Comparison of ENCODE assay signal across 13 cellular contexts in the genomic region with DNA sequence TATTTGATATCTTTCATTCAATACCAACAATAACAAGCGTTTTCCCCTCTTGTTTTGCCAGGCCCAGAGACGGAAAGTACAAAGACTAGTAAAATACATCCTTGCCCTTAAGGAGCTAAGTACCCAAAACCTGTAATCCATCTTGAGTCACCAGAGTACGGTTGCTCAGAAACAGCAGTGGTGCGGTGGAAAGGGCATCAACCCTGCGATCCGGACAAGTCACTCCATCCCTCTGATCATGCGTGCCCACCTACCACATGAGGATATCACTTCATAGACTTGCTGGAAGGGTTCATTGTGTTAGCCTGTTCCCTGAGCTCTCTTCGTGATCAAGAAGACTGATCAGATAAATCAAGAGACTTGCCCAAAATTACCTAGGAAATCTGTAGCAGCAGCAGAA. TPM values are rescaled to one million over a fixed set of nuclear protein-coding genes. Genes with fewer than 3 reads are reported as not detected.
DNase-seq lines count a peak whose midpoint lies in the region; ATAC-seq, FAIRE-seq and TF ChIP-seq lines count a peak whose summit lies in the region.
"Had no signal": no experiment of that assay in that cellular context is flagged by ENCODE, and none has a peak within 500 bp of the region (broad histone marks: within the 10 kb centered on the region; RNA-seq: fewer than 3 reads in every experiment).

No MANE protein-coding gene starts in this region.

- BruUV-seq in HCT116 (replicated peaks; lab: Mats Ljungman, UMichigan) = no TSS peak

- peak overlapping the region; percentile 84 for H3K4me3 Mint-ChIP-seq in activated CD8-positive, alpha-beta T cell treated with anti-CD3 and anti-CD28 coated beads for 36 hours
- peak overlapping the region; percentile 70 to 99 (median 96) for H3K4me3 Mint-ChIP-seq in naive B cell

- no peak for TF ChIP-seq RAD21 in HCT116 (IDR thresholded peaks at IDR 0.05; ENCODE audit: low read depth)

- POLR2A ChIA-PET in HCT116 (lab: Charles Lee) = no interaction called here
- POLR2A ChIA-PET in activated CD8-positive, alpha-beta T cell treated with anti-CD3 and anti-CD28 coated beads for 36 hours (lab: Charles Lee) = interaction anchor here (1.0 to 3.5 kb wide), 7 partner anchors 9 to 78 kb away, joined by 3 to 14 read pairs (median 5); a partner anchor contains a TSS

- intact Hi-C loops in HCT116 (cut with micrococcal nuclease) = no loop called here
- intact Hi-C loops in activated CD8-positive, alpha-beta T cell treated with anti-CD3 and anti-CD28 coated beads for 36 hours (cut with micrococcal nuclease) = no loop called here

- H3K4me1 ChIP-seq in BLaER1 (peaks cover 56% of the 10 kb centered on the region), HCT116 (ENCODE audit: control insufficient read depth in 1 of 2, insufficient read depth in 2 of 2, low read length in 2 of 2) (peaks cover 21 to 41% of the 10 kb centered on the region in 2 experiments)
- H3K4me1 ChIP-seq: colonic mucosa had no signal

- H3K9me2 ChIP-seq in HCT116 (ENCODE audit: insufficient read depth) = no peaks in the 10 kb centered on the region

- no peak for TF ChIP-seq CTCF in HCT116 (IDR thresholded peaks at IDR 0.05 in 2 of 3, conservative IDR thresholded peaks at IDR 0.05 in 1 of 3; ENCODE audit: borderline replicate concordance in 1 of 3, insufficient read depth in 1 of 3, low read depth in 2 of 3, low read length in 2 of 3)
- no peak for TF ChIP-seq CTCF in activated CD8-positive, alpha-beta T cell treated with anti-CD3 and anti-CD28 coated beads for 36 hours (IDR thresholded peaks at IDR 0.05)

- H3K9me3 ChIP-seq in BLaER1 = no peaks in the 10 kb centered on the region
- H3K9me3 ChIP-seq in HCT116 (ENCODE audit: control insufficient read depth in 1 of 2, insufficient read depth in 1 of 2, low read depth in 1 of 2, low read length in 2 of 2) = no peaks in the 10 kb centered on the region
- H3K9me3 ChIP-seq: colonic mucosa, prostate gland, thoracic aorta had no signal

- H3K27me3 ChIP-seq in BLaER1 (no peaks in the 10 kb centered on the region), HCT116 (ENCODE audit: insufficient read depth, low read length) (no peaks in the 10 kb centered on the region)
- H3K27me3 ChIP-seq: colonic mucosa had no signal

- H3K36me3 ChIP-seq in BLaER1 (peaks cover 52% of the 10 kb centered on the region), HCT116 (ENCODE audit: control insufficient read depth in 1 of 2, insufficient read depth in 2 of 2, low read length in 2 of 2) (peaks cover 35 to 36% of the 10 kb centered on the region in 2 experiments; a peak in 3 of 4 replicates)
- H3K36me3 ChIP-seq: colonic mucosa, prostate gland had no signal

- H3K27ac ChIP-seq in BLaER1 (no peak overlapping the region), HCT116 (ENCODE audit: low read depth, low read length) (no peak overlapping the region)
- H3K27ac ChIP-seq: colonic mucosa, prostate gland, thoracic aorta had no signal

- H3K27ac Mint-ChIP-seq in activated CD8-positive, alpha-beta T cell treated with anti-CD3 and anti-CD28 coated beads for 36 hours = peak overlapping the region; percentile 40
- peak overlapping the region in 4 of 6 donors; percentile 29 to 88 (median 53) for H3K27ac Mint-ChIP-seq in naive B cell

- RAD21 ChIA-PET in HCT116 (lab: Charles Lee; ENCODE audit: low non-redundant PET in 1 of 2, low total read pairs in 2 of 2, uncharacterized antibody in 2 of 2, unreplicated experiment in 2 of 2) = no interaction called here

- peaks cover 46% of the 10 kb centered on the region for H3K79me2 ChIP-seq in HCT116 (ENCODE audit: insufficient read depth, low read length)

- H3K27me3 Mint-ChIP-seq in activated CD8-positive, alpha-beta T cell treated with anti-CD3 and anti-CD28 coated beads for 36 hours = no peaks in the 10 kb centered on the region
- H3K27me3 Mint-ChIP-seq in naive B cell = no peaks in the 10 kb centered on the region

- no peak for FAIRE-seq in frontal cortex (lab: Jason Lieb, UNC)

- CTCF ChIA-PET in HCT116 (lab: Charles Lee) = no interaction called here
- CTCF ChIA-PET in activated CD8-positive, alpha-beta T cell treated with anti-CD3 and anti-CD28 coated beads for 36 hours (lab: Charles Lee) = interaction anchor here (0.5 to 2.3 kb wide), 6 partner anchors 47 to 138 kb away, joined by 3 to 12 read pairs (median 4); no protein-coding TSS in a partner anchor

- H2AFZ ChIP-seq in HCT116 (ENCODE audit: low read depth, low read length, poor library complexity, severe bottlenecking) = no peak overlapping the region

- peaks cover 2% of the 10 kb centered on the region for H3K9me3 Mint-ChIP-seq in activated CD8-positive, alpha-beta T cell treated with anti-CD3 and anti-CD28 coated beads for 36 hours
- no peaks in the 10 kb centered on the region for H3K9me3 Mint-ChIP-seq in naive B cell

- no peak for DNase-seq in HCT116 (ENCODE audit: low read depth, low spot score)
- no peak for DNase-seq in activated CD8-positive, alpha-beta T cell treated with anti-CD3 and anti-CD28 coated beads for 36 hours
- DNase-seq in naive B cell = no peak
- no peak for DNase-seq in NCI-H69 (lab: John Stamatoyannopoulos, UW)
- DNase-seq in frontal cortex (ENCODE audit: low spot score in 2 of 2) = no peak
- DNase-seq in stimulated activated CD4-positive, alpha-beta T cell treated with anti-CD3 and anti-CD28 coated beads, Interleukin-2, amount 100 ng/mL, for 24 hours = no peak
- DNase-seq: colonic mucosa, kidney glomerular epithelial cell, NCI-H187 had no signal

- ATAC-seq in HCT116 = no peak
- no peak for ATAC-seq in activated CD8-positive, alpha-beta T cell treated with anti-CD3 and anti-CD28 coated beads for 36 hours
- no peak for ATAC-seq in naive B cell (ENCODE audit: low read depth in 2 of 2)
- ATAC-seq in HG03095 (IDR thresholded peaks at IDR 0.05; ENCODE audit: unreplicated experiment) = no peak

- H3K9ac ChIP-seq in BLaER1 (no peak overlapping the region), HCT116 (ENCODE audit: low read length) (no peak overlapping the region)

- H3K4me1 Mint-ChIP-seq in activated CD8-positive, alpha-beta T cell treated with anti-CD3 and anti-CD28 coated beads for 36 hours (ENCODE audit: low read depth) = peaks cover 66% of the 10 kb centered on the region
- H3K4me1 Mint-ChIP-seq in naive B cell = peaks cover 72 to 74% (median 73%) of the 10 kb centered on the region in 3 donors

- H3K4me2 ChIP-seq in BLaER1 = peak overlapping the region; percentile 95
- H3K4me2 ChIP-seq in HCT116 (ENCODE audit: low read length) = peak overlapping the region; percentile 90; the same call in 1 of the 2 replicates

- TF ChIP-seq POLR2A in HCT116 (IDR thresholded peaks at IDR 0.05; ENCODE audit: borderline replicate concordance, extremely low read depth, insufficient read depth, insufficient read length) = no peak

- H3K4me3 ChIP-seq in BLaER1 (no peak overlapping the region; the same call in 1 of the 2 replicates), HCT116 (replicated peaks in 1 of 2; ENCODE audit: low read depth in 1 of 2, low read length in 2 of 2) (no peak overlapping the region; a peak in 1 of 4 replicates)
- H3K4me3 ChIP-seq: colonic mucosa had no signal

- peaks cover 57% of the 10 kb centered on the region for H3K36me3 Mint-ChIP-seq in activated CD8-positive, alpha-beta T cell treated with anti-CD3 and anti-CD28 coated beads for 36 hours (ENCODE audit: low read depth)
- peaks cover 11 to 14% of the 10 kb centered on the region in 2 donors for H3K36me3 Mint-ChIP-seq in naive B cell

- H4K20me1 ChIP-seq in BLaER1 (peaks cover 43% of the 10 kb centered on the region), HCT116 (ENCODE audit: insufficient read depth) (no peaks in the 10 kb centered on the region)

TF ChIP-seq in HCT116, 20 proteins besides CTCF, POLR2A, EP300 and RAD21:
- TF ChIP-seq SIN3A (IDR thresholded peaks at IDR 0.05; ENCODE audit: low read depth) (no peak), ZNF274 (IDR thresholded peaks at IDR 0.05; ENCODE audit: low read depth, low read length) (no peak)

RNA-seq across cellular contexts. Expression of a gene that starts 1.9 kb away (rescaled TPM):
- 51.7 TPM for total RNA-seq in HCT116 (2021; ENCODE audit: unreplicated experiment)
- polyA plus RNA-seq in HCT116 (2012) = 35.9 and 47.4 TPM in 2 replicates
- total RNA-seq in activated CD8-positive, alpha-beta T cell treated with anti-CD3 and anti-CD28 coated beads for 36 hours = 10 to 100 TPM; 60.5 to 62.4 TPM
- polyA plus RNA-seq in naive B cell (ENCODE audit: low read depth in 6 of 6) = 10 to 100 TPM; 24.8 to 49.1 (median 38.4) TPM
- total RNA-seq in frontal cortex = 3.7 TPM

RNA-seq across cellular contexts. Expression of a gene that starts 8.0 kb away (rescaled TPM):
- total RNA-seq in HCT116 (2021; ENCODE audit: unreplicated experiment) (45.4 TPM), frontal cortex (37.5 TPM)
- polyA plus RNA-seq in HCT116 (2012) = 10.2 and 11.5 TPM in 2 replicates
- total RNA-seq in activated CD8-positive, alpha-beta T cell treated with anti-CD3 and anti-CD28 coated beads for 36 hours = 100 to 1,000 TPM; 154 to 165 TPM
- polyA plus RNA-seq in naive B cell (ENCODE audit: low read depth in 6 of 6) = 100 to 1,000 TPM; 116 to 199 (median 173) TPM

RNA-seq across cellular contexts. Expression of a gene that starts 48.4 kb away (rescaled TPM):
- 127 TPM for total RNA-seq in HCT116 (2021; ENCODE audit: unreplicated experiment)
- 140 and 170 TPM in 2 replicates for polyA plus RNA-seq in HCT116 (2012)
- 10 to 100 TPM; 88.4 to 93.8 TPM for total RNA-seq in activated CD8-positive, alpha-beta T cell treated with anti-CD3 and anti-CD28 coated beads for 36 hours
- polyA plus RNA-seq in naive B cell (ENCODE audit: low read depth in 6 of 6) = 1 to 10 TPM in 3 of 6 donors, under 1 TPM in 2, not detected in 1; 0.75 to 5.2 (median 1.3) TPM
- 2.4 TPM for total RNA-seq in frontal cortex

Comparison
In these comparisons a context has a peak if more than half of its experiments do, and no peak if none do; other contexts are left out.
1. RNA of a gene that starts 1.9 kb away (total RNA-seq): 60.5 to 62.4 TPM in activated CD8-positive, alpha-beta T cell treated with anti-CD3 and anti-CD28 coated beads for 36 hours and 51.7 TPM in HCT116 (single experiment); 3.7 TPM in frontal cortex (single experiment); every median in the first group is over 10 times any median in the second.
2. RNA of a gene that starts 48.4 kb away (total RNA-seq): 127 TPM in HCT116 (single experiment) and 88.4 to 93.8 TPM in activated CD8-positive, alpha-beta T cell treated with anti-CD3 and anti-CD28 coated beads for 36 hours; 2.4 TPM in frontal cortex (single experiment); every median in the first group is over 10 times any median in the second.